ENCODE assay signal across 9 cellular contexts in the genomic region with DNA sequence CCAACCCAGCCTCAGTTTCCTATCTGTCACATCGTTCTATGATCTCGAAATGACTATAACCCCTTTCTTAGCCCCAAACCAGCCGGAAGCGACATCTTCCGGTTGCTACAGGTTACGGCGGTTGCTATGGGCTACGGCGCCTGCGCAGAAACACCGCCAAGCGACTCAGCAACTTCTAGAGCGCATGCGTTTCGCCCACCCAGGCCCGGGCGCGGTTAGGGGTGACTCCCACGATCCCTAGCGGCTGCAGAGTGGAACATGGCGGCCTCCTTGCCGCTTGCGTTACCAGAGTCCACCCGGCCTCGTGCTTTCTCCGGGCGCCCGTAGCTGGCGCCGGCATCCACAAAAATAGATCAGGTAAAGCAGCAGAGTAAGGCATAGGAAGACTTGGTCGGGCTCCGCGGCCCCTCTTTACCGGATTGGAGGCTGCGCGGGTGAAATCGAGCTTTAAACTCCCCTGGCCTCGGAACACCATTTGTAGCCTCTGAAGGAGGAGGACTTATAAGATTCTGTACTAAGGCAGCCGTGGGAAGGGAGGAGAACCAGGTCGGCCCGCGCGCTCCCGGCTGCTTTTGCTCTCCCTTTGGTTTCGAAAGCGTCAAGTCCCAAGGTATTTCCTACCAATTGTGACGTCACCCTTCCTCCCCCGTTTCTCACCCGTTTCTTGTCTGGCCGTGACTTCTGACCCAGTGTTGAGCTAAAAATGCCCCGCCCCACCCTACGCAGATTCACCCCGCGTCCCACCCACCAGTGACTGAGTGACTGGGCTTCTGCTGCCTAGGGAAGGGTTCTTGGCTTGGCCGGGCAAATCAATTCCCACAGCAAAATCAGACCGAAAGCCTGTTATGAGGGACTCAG. TPM values are rescaled to one million over a fixed set of nuclear protein-coding genes. Genes with fewer than 3 reads are reported as not detected.
DNase-seq lines count a peak whose midpoint lies in the region; ATAC-seq and TF ChIP-seq lines count a peak whose summit lies in the region.
"Had no signal": no experiment of that assay in that cellular context is flagged by ENCODE, and none has a peak within 500 bp of the region (broad histone marks: within the 10 kb centered on the region; RNA-seq: fewer than 3 reads in every experiment).

No MANE protein-coding gene starts in this region.

- H3K4me3 Mint-ChIP-seq in CD14-positive monocyte: no peak overlapping the region
- H3K4me3 Mint-ChIP-seq in activated CD4-positive, alpha-beta T cell treated with anti-CD3 and anti-CD28 coated beads, Interleukin-2, amount 10 ng/mL, durations not matched to agents 7 days and 5 days: no peak overlapping the region

- H3K9me3 Mint-ChIP-seq in CD14-positive monocyte: no peaks in the 10 kb centered on the region
- H3K9me3 Mint-ChIP-seq in activated CD4-positive, alpha-beta T cell treated with anti-CD3 and anti-CD28 coated beads, Interleukin-2, amount 10 ng/mL, durations not matched to agents 7 days and 5 days: no peaks in the 10 kb centered on the region
- H3K9me3 Mint-ChIP-seq: nephron had no signal

- intact Hi-C loops in CD14-positive monocyte (cut with micrococcal nuclease): loop anchor here (2.0 to 5.0 kb wide), 2 partner anchors 52 to 111 kb away; no protein-coding TSS in a partner anchor

- no peak for TF ChIP-seq CTCF in CD14-positive monocyte (IDR thresholded peaks at IDR 0.05)

- peaks cover 35% of the 10 kb centered on the region for H3K4me1 Mint-ChIP-seq in CD14-positive monocyte
- peaks cover 25% of the 10 kb centered on the region for H3K4me1 Mint-ChIP-seq in activated CD4-positive, alpha-beta T cell treated with anti-CD3 and anti-CD28 coated beads, Interleukin-2, amount 10 ng/mL, durations not matched to agents 7 days and 5 days

- H3K36me3 Mint-ChIP-seq in CD14-positive monocyte: peaks cover 8 to 10% of the 10 kb centered on the region in 2 donors
- H3K36me3 Mint-ChIP-seq in activated CD4-positive, alpha-beta T cell treated with anti-CD3 and anti-CD28 coated beads, Interleukin-2, amount 10 ng/mL, durations not matched to agents 7 days and 5 days (ENCODE audit: low read depth): peaks cover 7% of the 10 kb centered on the region

- peaks cover 0 to 3% (median 0%) of the 10 kb centered on the region in 3 donors for H3K27me3 Mint-ChIP-seq in CD14-positive monocyte (ENCODE audit: low read depth in 3 of 3)
- H3K27me3 Mint-ChIP-seq in activated CD4-positive, alpha-beta T cell treated with anti-CD3 and anti-CD28 coated beads, Interleukin-2, amount 10 ng/mL, durations not matched to agents 7 days and 5 days: no peaks in the 10 kb centered on the region

- no peak overlapping the region for H3K27ac Mint-ChIP-seq in CD14-positive monocyte
- no peak overlapping the region for H3K27ac Mint-ChIP-seq in activated CD4-positive, alpha-beta T cell treated with anti-CD3 and anti-CD28 coated beads, Interleukin-2, amount 10 ng/mL, durations not matched to agents 7 days and 5 days
- H3K27ac Mint-ChIP-seq: nephron had no signal

- CTCF ChIA-PET in activated CD4-positive, alpha-beta T cell treated with anti-CD3 and anti-CD28 coated beads, Interleukin-2, amount 10 ng/mL, durations not matched to agents 7 days and 5 days (lab: Charles Lee): interaction anchor here (0.8 to 1.6 kb wide), 6 partner anchors 11 to 113 kb away, joined by 3 read pairs; no protein-coding TSS in a partner anchor

- DNase-seq in CD14-positive monocyte (ENCODE audit: low spot score): peak; percentile 98
- peak; percentile 96 for DNase-seq in NCI-H526 treated with DMSO at 0.1 percent for 48 hours (lab: John Stamatoyannopoulos, UW)
- peak; percentile 99 for DNase-seq in activated CD4-positive, alpha-beta T cell treated with anti-CD3 and anti-CD28 coated beads, Interleukin-2, amount 10 ng/mL, durations not matched to agents 7 days and 5 days
- peak; percentile 97 for DNase-seq in dedifferentiated amniotic fluid mesenchymal stem cell (ENCODE audit: extremely low spot score)
- peak; percentile 98 for DNase-seq in left lobe of liver (ENCODE audit: low spot score)
- DNase-seq in stimulated activated CD4-positive, alpha-beta T cell treated with anti-CD3 and anti-CD28 coated beads, Interleukin-2, amount 100 ng/mL, for 24 hours: peak; percentile 99

- ATAC-seq in GM19351 (IDR thresholded peaks at IDR 0.05; ENCODE audit: unreplicated experiment): peak; percentile 82
- ATAC-seq in HG03469 (IDR thresholded peaks at IDR 0.05; ENCODE audit: unreplicated experiment): peak; percentile 66
- ATAC-seq in left lobe of liver: peak; percentile 80

- POLR2A ChIA-PET in activated CD4-positive, alpha-beta T cell treated with anti-CD3 and anti-CD28 coated beads, Interleukin-2, amount 10 ng/mL, durations not matched to agents 7 days and 5 days (lab: Charles Lee): interaction anchor here (0.6 to 1.1 kb wide), 3 partner anchors 19 to 36 kb away, joined by 3 to 4 read pairs (median 3); no protein-coding TSS in a partner anchor

RNA-seq across cellular contexts. Expression of a gene that starts 3.5 kb away (rescaled TPM):
- under 1 TPM; 0.69 to 0.71 TPM for polyA plus RNA-seq in CD14-positive monocyte
- 1 to 10 TPM; 1.4 to 2.2 TPM for total RNA-seq in activated CD4-positive, alpha-beta T cell treated with anti-CD3 and anti-CD28 coated beads, Interleukin-2, amount 10 ng/mL, durations not matched to agents 7 days and 5 days
- 6.4 TPM for total RNA-seq in left lobe of liver

RNA-seq across cellular contexts. Expression of a gene that starts 59.3 kb away (rescaled TPM):
- polyA plus RNA-seq in CD14-positive monocyte: under 1 TPM in 1 of 2 donors, not detected in 1; 0.10 TPM
- total RNA-seq in activated CD4-positive, alpha-beta T cell treated with anti-CD3 and anti-CD28 coated beads, Interleukin-2, amount 10 ng/mL, durations not matched to agents 7 days and 5 days: 1 to 10 TPM; 7.3 to 8.4 TPM
- 0.20 TPM for total RNA-seq in left lobe of liver

Comparison
In these comparisons a context has a peak if more than half of its experiments do, and no peak if none do; other contexts are left out.
1. Peak in every context shown above with its lines: DNase-seq and ATAC-seq.